ENCODE assay signal across 15 cellular contexts in the genomic region with DNA sequence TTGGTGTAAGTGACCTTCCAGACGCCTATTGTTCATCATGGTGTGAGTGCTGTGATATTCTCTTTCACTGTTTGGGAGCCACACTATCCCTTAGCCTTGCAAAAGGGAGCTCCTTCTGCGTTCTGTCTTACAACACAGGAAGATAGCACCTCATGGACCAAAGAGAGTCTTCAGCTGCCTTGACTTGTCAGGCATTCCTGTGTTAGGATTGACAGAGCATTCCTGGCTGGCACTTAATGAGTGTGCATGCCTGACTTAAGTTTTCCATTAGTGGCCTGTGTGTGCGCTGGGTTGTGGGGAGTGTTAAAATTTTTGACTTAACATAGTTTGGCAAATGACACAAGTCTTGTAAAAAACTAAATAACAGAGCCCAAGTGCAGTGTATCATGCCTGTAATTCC. TPM values are rescaled to one million over a fixed set of nuclear protein-coding genes. Genes with fewer than 3 reads are reported as not detected.
DNase-seq lines count a peak whose midpoint lies in the region; ATAC-seq and TF ChIP-seq lines count a peak whose summit lies in the region.
"Had no signal": no experiment of that assay in that cellular context is flagged by ENCODE, and none has a peak within 500 bp of the region (broad histone marks: within the 10 kb centered on the region; RNA-seq: fewer than 3 reads in every experiment).

No MANE protein-coding gene starts in this region.

- POLR2A ChIA-PET in activated CD8-positive, alpha-beta T cell treated with anti-CD3 and anti-CD28 coated beads for 36 hours (lab: Charles Lee) = no interaction called here

- H3K4me1 Mint-ChIP-seq in nephron = peaks cover 66% of the 10 kb centered on the region
- H3K4me1 Mint-ChIP-seq in activated CD8-positive, alpha-beta T cell treated with anti-CD3 and anti-CD28 coated beads for 36 hours (ENCODE audit: low read depth) = no peaks in the 10 kb centered on the region
- H3K4me1 Mint-ChIP-seq in osteocyte (ENCODE audit: unreplicated experiment) = no peaks in the 10 kb centered on the region
- H3K4me1 Mint-ChIP-seq: CD4-positive, alpha-beta memory T cell had no signal

- no peaks in the 10 kb centered on the region for H3K36me3 Mint-ChIP-seq in nephron (ENCODE audit: low read depth)
- no peaks in the 10 kb centered on the region for H3K36me3 Mint-ChIP-seq in activated CD8-positive, alpha-beta T cell treated with anti-CD3 and anti-CD28 coated beads for 36 hours (ENCODE audit: low read depth)
- no peaks in the 10 kb centered on the region for H3K36me3 Mint-ChIP-seq in osteocyte (ENCODE audit: unreplicated experiment)
- H3K36me3 Mint-ChIP-seq: CD4-positive, alpha-beta memory T cell had no signal

- no peaks in the 10 kb centered on the region for H3K36me3 ChIP-seq in RWPE2 (ENCODE audit: low read depth)
- H3K36me3 ChIP-seq: BE2C had no signal

- ATAC-seq in RWPE2 (ENCODE audit: low read depth) (peak; percentile 42; the same call in 2 of the 3 replicates), foreskin keratinocyte (peak; percentile 57)
- no peak for ATAC-seq in activated CD8-positive, alpha-beta T cell treated with anti-CD3 and anti-CD28 coated beads for 36 hours
- ATAC-seq: A549 had no signal

- DNase-seq in RWPE2 (ENCODE audit: low spot score) = no peak
- DNase-seq in foreskin keratinocyte = peak in 1 of 2 donors; percentile 84
- DNase-seq in KG1 (lab: John Stamatoyannopoulos, UW) = no peak
- DNase-seq in activated CD8-positive, alpha-beta T cell treated with anti-CD3 and anti-CD28 coated beads for 36 hours = no peak
- no peak for DNase-seq in osteocyte (ENCODE audit: extremely low spot score, unreplicated experiment)
- DNase-seq in stimulated activated CD4-positive, alpha-beta T cell treated with anti-CD3 and anti-CD28 coated beads, Interleukin-1b, Interleukin-23, amount 100 ng/mL, for 48 hours = no peak
- DNase-seq: BE2C; CD4-positive, alpha-beta memory T cell; DMS79; EL; H7; IMR-90 had no signal

- no peak overlapping the region for H3K4me3 ChIP-seq in RWPE2 (ENCODE audit: severe bottlenecking)
- H3K4me3 ChIP-seq: A549 had no signal

- CTCF ChIA-PET in activated CD8-positive, alpha-beta T cell treated with anti-CD3 and anti-CD28 coated beads for 36 hours (lab: Charles Lee) = interaction anchor here (1.0 kb wide), 1 partner anchor 85 kb away, joined by 3 read pairs; no protein-coding TSS in a partner anchor

- H3K9me3 Mint-ChIP-seq in nephron (peaks cover 9% of the 10 kb centered on the region), osteocyte (ENCODE audit: unreplicated experiment) (no peaks in the 10 kb centered on the region)
- H3K9me3 Mint-ChIP-seq in activated CD8-positive, alpha-beta T cell treated with anti-CD3 and anti-CD28 coated beads for 36 hours = no peaks in the 10 kb centered on the region
- H3K9me3 Mint-ChIP-seq: CD4-positive, alpha-beta memory T cell had no signal

- H3K9me3 ChIP-seq in RWPE2 (ENCODE audit: severe bottlenecking) = no peaks in the 10 kb centered on the region
- H3K9me3 ChIP-seq: A549, BE2C had no signal

- H3K27ac ChIP-seq in RWPE2 (ENCODE audit: poor library complexity, severe bottlenecking) (no peak overlapping the region), foreskin keratinocyte (no peak overlapping the region)
- H3K27ac ChIP-seq: A549, C4-2B had no signal

- H3K27ac Mint-ChIP-seq in nephron = peak overlapping the region; percentile 63 to 85 (median 84)
- H3K27ac Mint-ChIP-seq in activated CD8-positive, alpha-beta T cell treated with anti-CD3 and anti-CD28 coated beads for 36 hours = no peak overlapping the region
- no peak overlapping the region for H3K27ac Mint-ChIP-seq in osteocyte (ENCODE audit: unreplicated experiment)
- H3K27ac Mint-ChIP-seq: CD4-positive, alpha-beta memory T cell had no signal

- no peak for TF ChIP-seq CTCF in RWPE2 (IDR thresholded peaks at IDR 0.05; ENCODE audit: poor library complexity, severe bottlenecking)
- TF ChIP-seq CTCF in foreskin keratinocyte (conservative IDR thresholded peaks at IDR 0.05) = no peak
- no peak for TF ChIP-seq CTCF in nephron (IDR thresholded peaks at IDR 0.05; ENCODE audit: unreplicated experiment in 3 of 3)
- no peak for TF ChIP-seq CTCF in activated CD8-positive, alpha-beta T cell treated with anti-CD3 and anti-CD28 coated beads for 36 hours (IDR thresholded peaks at IDR 0.05)
- no peak for TF ChIP-seq CTCF in osteocyte (IDR thresholded peaks at IDR 0.05)

- peaks cover 18% of the 10 kb centered on the region for H3K27me3 Mint-ChIP-seq in nephron (ENCODE audit: low read depth)
- H3K27me3 Mint-ChIP-seq in activated CD8-positive, alpha-beta T cell treated with anti-CD3 and anti-CD28 coated beads for 36 hours = peaks cover 11% of the 10 kb centered on the region
- peaks cover 26% of the 10 kb centered on the region for H3K27me3 Mint-ChIP-seq in osteocyte (ENCODE audit: unreplicated experiment)

- H3K4me3 Mint-ChIP-seq in nephron = peak overlapping the region in 1 of 3 experiments; percentile 58
- no peak overlapping the region for H3K4me3 Mint-ChIP-seq in activated CD8-positive, alpha-beta T cell treated with anti-CD3 and anti-CD28 coated beads for 36 hours
- no peak overlapping the region for H3K4me3 Mint-ChIP-seq in osteocyte (ENCODE audit: unreplicated experiment)
- H3K4me3 Mint-ChIP-seq: CD4-positive, alpha-beta memory T cell had no signal

- no peaks in the 10 kb centered on the region for H3K27me3 ChIP-seq in RWPE2 (ENCODE audit: insufficient read depth, poor library complexity, severe bottlenecking)
- H3K27me3 ChIP-seq in foreskin keratinocyte = no peaks in the 10 kb centered on the region
- H3K27me3 ChIP-seq: BE2C had no signal

- intact Hi-C loops in activated CD8-positive, alpha-beta T cell treated with anti-CD3 and anti-CD28 coated beads for 36 hours (cut with micrococcal nuclease) = no loop called here

- no peaks in the 10 kb centered on the region for H3K4me1 ChIP-seq in RWPE2 (ENCODE audit: insufficient read depth, poor library complexity, severe bottlenecking)
- no peaks in the 10 kb centered on the region for H3K4me1 ChIP-seq in foreskin keratinocyte
- H3K4me1 ChIP-seq: A549, BE2C had no signal

RNA-seq across cellular contexts. Expression of a gene that starts 21.9 kb away (rescaled TPM):
- total RNA-seq in foreskin keratinocyte (13.6 and 17.0 TPM in 2 replicates), osteocyte (11.8 and 15.5 TPM in 2 replicates)
- polyA plus RNA-seq in foreskin keratinocyte = 36.1 and 44.8 TPM in 2 replicates
- total RNA-seq in activated CD8-positive, alpha-beta T cell treated with anti-CD3 and anti-CD28 coated beads for 36 hours = 1 to 10 TPM; 6.9 to 9.1 TPM

Comparison
In these comparisons a context has a peak if more than half of its experiments do, and no peak if none do; other contexts are left out.
1. H3K27ac Mint-ChIP-seq: peak in nephron (3 of 3); none in activated CD8-positive, alpha-beta T cell treated with anti-CD3 and anti-CD28 coated beads for 36 hours (single experiment) and osteocyte (single experiment).